In the genomic region with DNA sequence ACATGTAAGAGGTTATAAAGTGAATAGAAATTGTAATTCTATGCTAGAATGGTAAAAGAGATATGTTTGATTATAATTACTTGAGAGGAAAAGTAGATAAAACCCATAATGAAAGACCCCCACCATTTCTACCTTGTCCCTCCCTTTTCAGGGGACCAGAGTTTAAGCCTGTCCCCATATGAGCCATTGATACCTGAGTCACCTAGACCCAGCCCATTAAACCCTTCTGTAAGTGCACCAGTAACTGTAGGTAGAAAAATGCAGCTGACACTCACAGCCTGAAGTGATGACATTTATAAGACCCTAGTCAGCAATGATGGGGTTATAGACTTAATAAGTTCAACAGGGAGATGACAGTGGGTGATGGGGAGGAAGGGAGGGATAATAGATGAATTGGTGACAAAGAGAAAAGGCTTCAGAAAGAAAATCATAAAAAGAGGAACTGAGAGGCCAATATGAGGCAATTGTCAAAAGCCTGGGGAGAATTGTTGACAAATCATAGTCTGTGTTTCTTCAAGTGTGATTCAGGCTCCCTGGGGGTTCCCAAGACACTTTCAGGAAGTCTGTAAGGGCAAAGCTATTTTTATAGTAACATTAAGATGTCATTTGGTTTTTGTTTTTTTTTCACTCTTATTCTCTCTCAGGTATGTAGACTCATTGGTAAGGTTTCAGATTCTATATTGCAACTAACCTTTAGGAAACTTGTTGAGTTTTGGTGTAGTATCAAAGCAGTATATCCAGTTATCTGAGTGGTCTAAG, we compare ENCODE assay signal across 10 cellular contexts.
DNase-seq lines count a peak whose midpoint lies in the region; ATAC-seq and TF ChIP-seq lines count a peak whose summit lies in the region.
"Had no signal": no experiment of that assay in that cellular context is flagged by ENCODE, and none has a peak within 500 bp of the region (broad histone marks: within the 10 kb centered on the region; RNA-seq: fewer than 3 reads in every experiment).

No MANE protein-coding gene starts in this region.

- H3K4me3 ChIP-seq in H7 (ENCODE audit: insufficient read depth, low read depth, low read length) (no peak overlapping the region), left ventricle myocardium inferior (no peak overlapping the region)

- H3K4me3 Mint-ChIP-seq in activated naive CD8-positive, alpha-beta T cell treated with anti-CD3 and anti-CD28 coated beads, Interleukin-2, amount 50 U/mL, for 24 hours, result no peak overlapping the region
- H3K4me3 Mint-ChIP-seq in activated naive CD8-positive, alpha-beta T cell treated with anti-CD3 and anti-CD28 coated beads for 36 hours, result no peak overlapping the region
- peak overlapping the region in 1 of 2 donors; percentile 43 for H3K4me3 Mint-ChIP-seq in stimulated activated naive B cell treated with anti-CD40 and anti-IgM and Interleukin-4, amounts not matched to agents 10 μg/mL and 1 μg/mL and 100 μg/mL, for 72 hours
- H3K4me3 Mint-ChIP-seq: central memory CD8-positive, alpha-beta T cell had no signal

- intact Hi-C loops in left ventricle myocardium inferior (cut with micrococcal nuclease), result no loop called here

- H3K36me3 ChIP-seq in H7 (replicated peaks; ENCODE audit: control insufficient read depth, insufficient read depth, low read length) (no peaks in the 10 kb centered on the region), left ventricle myocardium inferior (no peaks in the 10 kb centered on the region)

- peaks cover 6% of the 10 kb centered on the region for H3K9me3 ChIP-seq in left ventricle myocardium inferior (replicated peaks)

- no peaks in the 10 kb centered on the region for H3K4me1 ChIP-seq in left ventricle myocardium inferior

- no peaks in the 10 kb centered on the region for H3K4me1 Mint-ChIP-seq in activated naive CD8-positive, alpha-beta T cell treated with anti-CD3 and anti-CD28 coated beads, Interleukin-2, amount 50 U/mL, for 24 hours
- H3K4me1 Mint-ChIP-seq in activated naive CD8-positive, alpha-beta T cell treated with anti-CD3 and anti-CD28 coated beads for 36 hours, result no peaks in the 10 kb centered on the region
- peaks cover 5 to 12% of the 10 kb centered on the region in 2 donors for H3K4me1 Mint-ChIP-seq in stimulated activated naive B cell treated with anti-CD40 and anti-IgM and Interleukin-4, amounts not matched to agents 10 μg/mL and 1 μg/mL and 100 μg/mL, for 72 hours
- H3K4me1 Mint-ChIP-seq: central memory CD8-positive, alpha-beta T cell had no signal

- no peak overlapping the region for H3K27ac ChIP-seq in left ventricle myocardium inferior (replicated peaks)

- no peaks in the 10 kb centered on the region for H3K9me3 Mint-ChIP-seq in activated naive CD8-positive, alpha-beta T cell treated with anti-CD3 and anti-CD28 coated beads, Interleukin-2, amount 50 U/mL, for 24 hours
- no peaks in the 10 kb centered on the region for H3K9me3 Mint-ChIP-seq in activated naive CD8-positive, alpha-beta T cell treated with anti-CD3 and anti-CD28 coated beads for 36 hours
- H3K9me3 Mint-ChIP-seq in stimulated activated naive B cell treated with anti-CD40 and anti-IgM and Interleukin-4, amounts not matched to agents 10 μg/mL and 1 μg/mL and 100 μg/mL, for 72 hours, result peaks cover 0 to 4% of the 10 kb centered on the region in 2 donors
- H3K9me3 Mint-ChIP-seq: central memory CD8-positive, alpha-beta T cell had no signal

- H3K36me3 Mint-ChIP-seq in activated naive CD8-positive, alpha-beta T cell treated with anti-CD3 and anti-CD28 coated beads, Interleukin-2, amount 50 U/mL, for 24 hours (ENCODE audit: low read depth), result no peaks in the 10 kb centered on the region
- no peaks in the 10 kb centered on the region for H3K36me3 Mint-ChIP-seq in activated naive CD8-positive, alpha-beta T cell treated with anti-CD3 and anti-CD28 coated beads for 36 hours
- H3K36me3 Mint-ChIP-seq in stimulated activated naive B cell treated with anti-CD40 and anti-IgM and Interleukin-4, amounts not matched to agents 10 μg/mL and 1 μg/mL and 100 μg/mL, for 72 hours, result no peaks in the 10 kb centered on the region

- no peak for DNase-seq in activated naive CD8-positive, alpha-beta T cell treated with anti-CD3 and anti-CD28 coated beads, Interleukin-2, amount 50 U/mL, for 24 hours
- DNase-seq in activated naive CD8-positive, alpha-beta T cell treated with anti-CD3 and anti-CD28 coated beads for 36 hours, result no peak
- DNase-seq in Kasumi-1 (lab: John Stamatoyannopoulos, UW), result peak; percentile 37 to 47
- peak; percentile 50 for DNase-seq in stimulated activated naive B cell treated with anti-CD40 and anti-IgM and Interleukin-4, amounts not matched to agents 10 μg/mL and 1 μg/mL and 100 μg/mL, for 72 hours
- DNase-seq in NCI-H774 (lab: John Stamatoyannopoulos, UW), result no peak
- no peak for DNase-seq in H7
- no peak for DNase-seq in left ventricle myocardium inferior
- DNase-seq: NCI-H524 treated with DMSO at 0.1 percent for 48 hours had no signal

- peak; percentile 28 for ATAC-seq in activated naive CD8-positive, alpha-beta T cell treated with anti-CD3 and anti-CD28 coated beads, Interleukin-2, amount 50 U/mL, for 24 hours
- peak; percentile 98 for ATAC-seq in HG02759 (IDR thresholded peaks at IDR 0.05; ENCODE audit: unreplicated experiment)
- ATAC-seq in stimulated activated naive B cell treated with anti-CD40 and anti-IgM and Interleukin-4, amounts not matched to agents 10 μg/mL and 1 μg/mL and 100 μg/mL, for 72 hours (replicated peaks), result peak; percentile 98

- H3K27me3 ChIP-seq in H7 (ENCODE audit: control insufficient read depth, insufficient read depth, low read length) (no peaks in the 10 kb centered on the region), left ventricle myocardium inferior (ENCODE audit: low read depth) (no peaks in the 10 kb centered on the region)

- no peak overlapping the region for H3K27ac Mint-ChIP-seq in activated naive CD8-positive, alpha-beta T cell treated with anti-CD3 and anti-CD28 coated beads, Interleukin-2, amount 50 U/mL, for 24 hours
- H3K27ac Mint-ChIP-seq in activated naive CD8-positive, alpha-beta T cell treated with anti-CD3 and anti-CD28 coated beads for 36 hours, result no peak overlapping the region
- no peak overlapping the region for H3K27ac Mint-ChIP-seq in stimulated activated naive B cell treated with anti-CD40 and anti-IgM and Interleukin-4, amounts not matched to agents 10 μg/mL and 1 μg/mL and 100 μg/mL, for 72 hours

- TF ChIP-seq CTCF in left ventricle myocardium inferior (IDR thresholded peaks at IDR 0.05; ENCODE audit: borderline replicate concordance), result no peak

- no peaks in the 10 kb centered on the region for H3K27me3 Mint-ChIP-seq in activated naive CD8-positive, alpha-beta T cell treated with anti-CD3 and anti-CD28 coated beads, Interleukin-2, amount 50 U/mL, for 24 hours
- no peaks in the 10 kb centered on the region for H3K27me3 Mint-ChIP-seq in activated naive CD8-positive, alpha-beta T cell treated with anti-CD3 and anti-CD28 coated beads for 36 hours
- peaks cover 5 to 8% of the 10 kb centered on the region in 2 donors for H3K27me3 Mint-ChIP-seq in stimulated activated naive B cell treated with anti-CD40 and anti-IgM and Interleukin-4, amounts not matched to agents 10 μg/mL and 1 μg/mL and 100 μg/mL, for 72 hours
- H3K27me3 Mint-ChIP-seq: central memory CD8-positive, alpha-beta T cell had no signal

Comparison
In these comparisons a context has a peak if more than half of its experiments do, and no peak if none do; other contexts are left out.
1. ATAC-seq: peak in every context shown above with its lines; median percentile 98 in HG02759; 98 in stimulated activated naive B cell treated with anti-CD40 and anti-IgM and Interleukin-4, amounts not matched to agents 10 μg/mL and 1 μg/mL and 100 μg/mL, for 72 hours; 28 in activated naive CD8-positive, alpha-beta T cell treated with anti-CD3 and anti-CD28 coated beads, Interleukin-2, amount 50 U/mL, for 24 hours.
2. DNase-seq: peak in Kasumi-1 (2 of 2) and stimulated activated naive B cell treated with anti-CD40 and anti-IgM and Interleukin-4, amounts not matched to agents 10 μg/mL and 1 μg/mL and 100 μg/mL, for 72 hours (single experiment); none in activated naive CD8-positive, alpha-beta T cell treated with anti-CD3 and anti-CD28 coated beads, Interleukin-2, amount 50 U/mL, for 24 hours (single experiment), activated naive CD8-positive, alpha-beta T cell treated with anti-CD3 and anti-CD28 coated beads for 36 hours (single experiment), NCI-H774 (single experiment), H7 (single experiment) and left ventricle myocardium inferior (single experiment).